Comparison of ENCODE assay signal across 1 cellular context in genomic region chr2:58240938-58241755, GRCh38.
TF ChIP-seq lines count a peak whose summit lies in the region.

FANCL (minus strand) TSS chr2:58241325; CDS start chr2:58241313, 12 bp downstream.

TF ChIP-seq in GM12878, 131 proteins besides CTCF, POLR2A, EP300 and RAD21 (continued from another document and continues in another):
- TF ChIP-seq RELB (IDR thresholded peaks at IDR 0.05; ENCODE audit: low read depth) (peak; percentile 60), SREBF1 (IDR thresholded peaks at IDR 0.05; ENCODE audit: low read length) (no peak), BRCA1 (IDR thresholded peaks at IDR 0.05; ENCODE audit: low read depth, low read length) (no peak), KLF5 (IDR thresholded peaks at IDR 0.05; ENCODE audit: partially characterized antibody) (no peak), NKRF (conservative IDR thresholded peaks at IDR 0.05) (peak; percentile 45; the same call in 1 of the 2 replicates), ZSCAN29 (IDR thresholded peaks at IDR 0.05) (no peak), RAD51 (IDR thresholded peaks at IDR 0.05) (no peak), TARDBP (IDR thresholded peaks at IDR 0.05; ENCODE audit: borderline replicate concordance) (no peak), CEBPZ (IDR thresholded peaks at IDR 0.05; ENCODE audit: low read depth, low read length) (no peak), POU2F2 (IDR thresholded peaks at IDR 0.05; ENCODE audit: borderline replicate concordance, low read depth, low read length) (no peak), PML (IDR thresholded peaks at IDR 0.05; ENCODE audit: low read length) (peak; percentile 68), TBL1XR1 (IDR thresholded peaks at IDR 0.05; ENCODE audit: low read depth, low read length) (no peak), TCF12 (IDR thresholded peaks at IDR 0.05; ENCODE audit: low read depth, low read length) (no peak), STAT1 (conservative IDR thresholded peaks at IDR 0.05) (no peak), ZZZ3 (IDR thresholded peaks at IDR 0.05; ENCODE audit: control insufficient read depth, insufficient read length, low read depth) (no peak), NR2C2 (IDR thresholded peaks at IDR 0.05; ENCODE audit: borderline replicate concordance, control insufficient read depth, insufficient read length, low read depth) (no peak), FOXK2 (IDR thresholded peaks at IDR 0.05) (no peak), SP1 (IDR thresholded peaks at IDR 0.05; ENCODE audit: low read depth, low read length) (no peak), NFXL1 (IDR thresholded peaks at IDR 0.05; ENCODE audit: borderline replicate concordance) (no peak), TAF1 (IDR thresholded peaks at IDR 0.05; ENCODE audit: borderline replicate concordance, low read depth, low read length) (no peak; the same call in 1 of the 2 replicates), BCLAF1 (IDR thresholded peaks at IDR 0.05) (no peak), PRDM15 (CRISPR knock-in tag; IDR thresholded peaks at IDR 0.05) (no peak), ZNF622 (IDR thresholded peaks at IDR 0.05) (no peak), CHD4 (IDR thresholded peaks at IDR 0.05) (no peak), STAT3 (IDR thresholded peaks at IDR 0.05; ENCODE audit: low read depth, low read length) (no peak), NR2C1 (IDR thresholded peaks at IDR 0.05) (no peak), IRF5 (IDR thresholded peaks at IDR 0.05; ENCODE audit: borderline replicate concordance) (no peak), IKZF1 (conservative IDR thresholded peaks at IDR 0.05) (peak; percentile 98), CHD2 (IDR thresholded peaks at IDR 0.05; ENCODE audit: borderline replicate concordance, low read depth, low read length) (no peak), ZBED1 (IDR thresholded peaks at IDR 0.05; ENCODE audit: borderline replicate concordance) (0 out of 2 replicates have a peak, but pooled peaks have one; percentile 42), EED (IDR thresholded peaks at IDR 0.05; ENCODE audit: low read depth) (peak; percentile 94), ETV6 (conservative IDR thresholded peaks at IDR 0.05 in 1 of 2, IDR thresholded peaks at IDR 0.05 in 1 of 2; ENCODE audit: borderline replicate concordance in 1 of 2, low read depth in 1 of 2) (no peak), HSF1 (IDR thresholded peaks at IDR 0.05; ENCODE audit: low read depth, low read length) (no peak), ATF7 (IDR thresholded peaks at IDR 0.05; ENCODE audit: low read depth) (no peak), E2F8 (IDR thresholded peaks at IDR 0.05; ENCODE audit: low read depth, partially characterized antibody) (peak; percentile 96), SIX5 (IDR thresholded peaks at IDR 0.05; ENCODE audit: low read depth, low read length, severe bottlenecking) (no peak), MXI1 (IDR thresholded peaks at IDR 0.05; ENCODE audit: low read depth, low read length) (peak; percentile 71), RB1 (IDR thresholded peaks at IDR 0.05; ENCODE audit: borderline replicate concordance) (peak; percentile 99; the same call in 1 of the 2 replicates), EGR1 (IDR thresholded peaks at IDR 0.05; ENCODE audit: borderline replicate concordance in 1 of 2, low read depth in 2 of 2, low read length in 2 of 2) (no peak), USF2 (IDR thresholded peaks at IDR 0.05; ENCODE audit: borderline replicate concordance, low read depth, low read length) (no peak), ASH2L (IDR thresholded peaks at IDR 0.05; ENCODE audit: borderline replicate concordance, low read depth) (peak; percentile 85), SPI1 (IDR thresholded peaks at IDR 0.05; ENCODE audit: borderline replicate concordance, insufficient read depth, low read depth, low read length) (no peak)
